8 cellular contexts compared by ENCODE assay signal in the genomic region with DNA sequence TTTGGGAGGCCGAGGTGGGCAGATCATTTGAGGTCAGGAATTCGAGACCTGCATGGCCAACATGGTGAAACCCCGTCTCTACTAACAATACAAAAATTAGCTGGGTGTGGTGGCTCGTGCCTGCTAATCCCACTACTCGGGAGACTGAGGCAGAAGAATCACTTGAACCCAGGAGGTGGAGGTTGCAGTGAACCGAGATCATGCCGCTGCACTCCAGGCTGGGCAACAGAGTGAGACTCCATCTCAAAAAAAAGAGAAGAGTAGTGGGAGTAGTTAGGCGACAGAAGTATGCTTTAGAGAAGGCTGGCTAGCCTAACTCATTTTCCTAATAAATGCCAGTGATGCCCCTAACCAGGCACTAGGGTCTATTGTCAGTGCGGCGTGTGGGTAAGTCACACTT. TPM values are rescaled to one million over a fixed set of nuclear protein-coding genes. Genes with fewer than 3 reads are reported as not detected.
DNase-seq lines count a peak whose midpoint lies in the region; ATAC-seq and TF ChIP-seq lines count a peak whose summit lies in the region.
"Not testable (repeated sequence)": the region's sequence is repeated elsewhere in the genome, so short reads cannot be mapped to it uniquely, and the experiment has no call there.

No MANE protein-coding gene starts in this region.

- not testable (repeated sequence) for H3K27me3 Mint-ChIP-seq in activated CD8-positive, alpha-beta T cell treated with anti-CD3 and anti-CD28 coated beads, Interleukin-2, amount 10 ng/mL, durations not matched to agents 7 days and 5 days (ENCODE audit: low read depth); activated naive CD8-positive, alpha-beta T cell; chondrocyte (ENCODE audit: low read depth); mesothelial cell of epicardium (ENCODE audit: low read depth)

- ATAC-seq in activated CD8-positive, alpha-beta T cell treated with anti-CD3 and anti-CD28 coated beads, Interleukin-2, amount 10 ng/mL, durations not matched to agents 7 days and 5 days = not testable (repeated sequence)

- H3K27me3 ChIP-seq in SJSA1 (replicated peaks); skeletal muscle satellite cell (ENCODE audit: control insufficient read depth, insufficient read depth, low read length): not testable (repeated sequence)

- H3K9me3 Mint-ChIP-seq in activated CD8-positive, alpha-beta T cell treated with anti-CD3 and anti-CD28 coated beads, Interleukin-2, amount 10 ng/mL, durations not matched to agents 7 days and 5 days (ENCODE audit: insufficient read depth); activated naive CD8-positive, alpha-beta T cell (ENCODE audit: low read depth); chondrocyte (ENCODE audit: low read depth); mesothelial cell of epicardium: not testable (repeated sequence)

- not testable (repeated sequence) for DNase-seq in SJSA1 (ENCODE audit: low read depth in 1 of 2, low spot score in 2 of 2); activated CD8-positive, alpha-beta T cell treated with anti-CD3 and anti-CD28 coated beads, Interleukin-2, amount 10 ng/mL, durations not matched to agents 7 days and 5 days; chondrocyte (ENCODE audit: low spot score); mesothelial cell of epicardium (ENCODE audit: low spot score in 2 of 2, unreplicated experiment in 2 of 2)

- H3K9me3 ChIP-seq in HEK293 (ENCODE audit: control insufficient read depth, insufficient read depth, low read depth, low read length); SJSA1 (replicated peaks); skeletal muscle satellite cell (replicated peaks; ENCODE audit: low read length): not testable (repeated sequence)

- H3K4me2 ChIP-seq in skeletal muscle satellite cell (ENCODE audit: low read length) = peak overlapping the region; percentile 45

- peak overlapping the region; percentile 58 for H3K9ac ChIP-seq in skeletal muscle satellite cell (ENCODE audit: low read depth, low read length)

- peak overlapping the region; percentile 30 for H3K27ac Mint-ChIP-seq in activated CD8-positive, alpha-beta T cell treated with anti-CD3 and anti-CD28 coated beads, Interleukin-2, amount 10 ng/mL, durations not matched to agents 7 days and 5 days
- H3K27ac Mint-ChIP-seq in activated naive CD8-positive, alpha-beta T cell = peak overlapping the region; percentile 16
- peak overlapping the region; percentile 92 for H3K27ac Mint-ChIP-seq in chondrocyte (ENCODE audit: unreplicated experiment)
- H3K27ac Mint-ChIP-seq in mesothelial cell of epicardium = peak overlapping the region; percentile 59

- H3K27ac ChIP-seq in C4-2B (peak overlapping the region; percentile 28), HEK293 (ENCODE audit: extremely low read depth, low read depth, low read length) (peak overlapping the region; percentile 74; the same call in 1 of the 2 replicates), SJSA1 (peak overlapping the region; percentile 62)

- TF ChIP-seq CTCF in C4-2B (conservative IDR thresholded peaks at IDR 0.05); HEK293 (tag by site-specific recombination; IDR thresholded peaks at IDR 0.05); chondrocyte (IDR thresholded peaks at IDR 0.05); mesothelial cell of epicardium (IDR thresholded peaks at IDR 0.05; ENCODE audit: unreplicated experiment): not testable (repeated sequence)

- POLR2A ChIA-PET in HEK293 (lab: Yijun Ruan, JAX) = interaction anchor here (1.9 kb wide), 1 partner anchor 52 kb away, joined by 10 read pairs; a partner anchor contains a TSS
- POLR2A ChIA-PET in activated CD8-positive, alpha-beta T cell treated with anti-CD3 and anti-CD28 coated beads, Interleukin-2, amount 10 ng/mL, durations not matched to agents 7 days and 5 days (lab: Charles Lee) = not testable (repeated sequence)

- not testable (repeated sequence) for H3K36me3 ChIP-seq in HEK293 (ENCODE audit: control insufficient read depth in 2 of 2, insufficient read depth in 1 of 2, low read length in 2 of 2); skeletal muscle satellite cell (ENCODE audit: insufficient read depth, low read length)
- H3K36me3 ChIP-seq in SJSA1 = peaks cover 28% of the 10 kb centered on the region

- CTCF ChIA-PET in HEK293 (lab: Yijun Ruan, JAX) = interaction anchor here (3.5 kb wide), 1 partner anchor 12 kb away, joined by 36 read pairs; no protein-coding TSS in a partner anchor
- CTCF ChIA-PET in activated CD8-positive, alpha-beta T cell treated with anti-CD3 and anti-CD28 coated beads, Interleukin-2, amount 10 ng/mL, durations not matched to agents 7 days and 5 days (lab: Charles Lee) = interaction anchor here (3.3 kb wide), 1 partner anchor 51 kb away, joined by 26 read pairs; no protein-coding TSS in a partner anchor

- not testable (repeated sequence) for H3K36me3 Mint-ChIP-seq in activated CD8-positive, alpha-beta T cell treated with anti-CD3 and anti-CD28 coated beads, Interleukin-2, amount 10 ng/mL, durations not matched to agents 7 days and 5 days (ENCODE audit: low read depth); activated naive CD8-positive, alpha-beta T cell; chondrocyte (ENCODE audit: low read depth); mesothelial cell of epicardium

- not testable (repeated sequence) for H3K4me3 Mint-ChIP-seq in activated CD8-positive, alpha-beta T cell treated with anti-CD3 and anti-CD28 coated beads, Interleukin-2, amount 10 ng/mL, durations not matched to agents 7 days and 5 days; activated naive CD8-positive, alpha-beta T cell; chondrocyte (ENCODE audit: unreplicated experiment); mesothelial cell of epicardium

- peaks cover 24% of the 10 kb centered on the region for H3K4me1 ChIP-seq in HEK293 (ENCODE audit: control insufficient read depth, insufficient read depth, low read length)
- H3K4me1 ChIP-seq in SJSA1 (replicated peaks) = peaks cover 58% of the 10 kb centered on the region
- peaks cover 47% of the 10 kb centered on the region for H3K4me1 ChIP-seq in skeletal muscle satellite cell (ENCODE audit: control insufficient read depth, insufficient read depth, low read length)

- peaks cover 14% of the 10 kb centered on the region for H3K4me1 Mint-ChIP-seq in activated CD8-positive, alpha-beta T cell treated with anti-CD3 and anti-CD28 coated beads, Interleukin-2, amount 10 ng/mL, durations not matched to agents 7 days and 5 days (ENCODE audit: low read depth)
- H3K4me1 Mint-ChIP-seq in activated naive CD8-positive, alpha-beta T cell (ENCODE audit: low read depth) = peaks cover 24% of the 10 kb centered on the region
- H3K4me1 Mint-ChIP-seq in chondrocyte (ENCODE audit: low read depth) (peaks cover 30% of the 10 kb centered on the region), mesothelial cell of epicardium (peaks cover 27% of the 10 kb centered on the region)

- not testable (repeated sequence) for H3K4me3 ChIP-seq in HEK293 (ENCODE audit: low read depth, low read length); SJSA1; skeletal muscle satellite cell (ENCODE audit: low read length)

TF ChIP-seq in HEK293, 187 proteins besides CTCF, POLR2A, EP300 and RAD21:
- TF ChIP-seq ZFHX2 (tag by site-specific recombination; conservative IDR thresholded peaks at IDR 0.05) = 0 out of 2 replicates have a peak, but pooled peaks have one; percentile 16
- peak; percentile 97 for TF ChIP-seq ZNF121 (tag by site-specific recombination; IDR thresholded peaks at IDR 0.05)

RNA-seq across cellular contexts. Expression of a gene that starts 26.3 kb away (rescaled TPM):
- 86.1 and 148 TPM in 2 replicates for total RNA-seq in SJSA1 (2014; rRNA removed; shearing (Covaris generic))
- 10 to 100 TPM; 56.8 to 57.8 TPM for total RNA-seq in activated CD8-positive, alpha-beta T cell treated with anti-CD3 and anti-CD28 coated beads, Interleukin-2, amount 10 ng/mL, durations not matched to agents 7 days and 5 days
- total RNA-seq in chondrocyte (33.6 to 44.0 TPM (median 39.3 TPM) in 3 replicates), mesothelial cell of epicardium (69.3 to 70.8 TPM (median 70.4 TPM) in 3 replicates)
- total RNA-seq in skeletal muscle satellite cell (2012; rRNA removed) = 72.8 and 86.7 TPM in 2 replicates

RNA-seq across cellular contexts. Expression of a gene that starts 51.9 kb away (rescaled TPM):
- 1.6 and 2.8 TPM in 2 replicates for total RNA-seq in SJSA1 (2014; rRNA removed; shearing (Covaris generic))
- total RNA-seq in activated CD8-positive, alpha-beta T cell treated with anti-CD3 and anti-CD28 coated beads, Interleukin-2, amount 10 ng/mL, durations not matched to agents 7 days and 5 days = not detected
- total RNA-seq in chondrocyte = 8.1 to 13.1 TPM (median 10.5 TPM) in 3 replicates
- total RNA-seq in mesothelial cell of epicardium = 107 to 116 TPM (median 108 TPM) in 3 replicates
- total RNA-seq in skeletal muscle satellite cell (2012; rRNA removed) = 11.4 and 12.7 TPM in 2 replicates

RNA-seq across cellular contexts. Expression of a gene that starts 54.0 kb away (rescaled TPM):
- 6.5 and 10.6 TPM in 2 replicates for total RNA-seq in SJSA1 (2014; rRNA removed; shearing (Covaris generic))
- total RNA-seq in activated CD8-positive, alpha-beta T cell treated with anti-CD3 and anti-CD28 coated beads, Interleukin-2, amount 10 ng/mL, durations not matched to agents 7 days and 5 days = 10 to 100 TPM; 11.0 to 11.1 TPM
- total RNA-seq in chondrocyte (4.2 to 8.1 TPM (median 7.1 TPM) in 3 replicates), mesothelial cell of epicardium (3.0 to 5.1 TPM (median 3.9 TPM) in 3 replicates)
- total RNA-seq in skeletal muscle satellite cell (2012; rRNA removed) = 3.3 and 3.8 TPM in 2 replicates

Comparison
In these comparisons a context has a peak if more than half of its experiments do, and no peak if none do; other contexts are left out.
1. H3K27ac Mint-ChIP-seq: peak in every context shown above with its lines; median percentile 92 in chondrocyte; 59 in mesothelial cell of epicardium; 30 in activated CD8-positive, alpha-beta T cell treated with anti-CD3 and anti-CD28 coated beads, Interleukin-2, amount 10 ng/mL, durations not matched to agents 7 days and 5 days; 16 in activated naive CD8-positive, alpha-beta T cell.